In the genomic region with DNA sequence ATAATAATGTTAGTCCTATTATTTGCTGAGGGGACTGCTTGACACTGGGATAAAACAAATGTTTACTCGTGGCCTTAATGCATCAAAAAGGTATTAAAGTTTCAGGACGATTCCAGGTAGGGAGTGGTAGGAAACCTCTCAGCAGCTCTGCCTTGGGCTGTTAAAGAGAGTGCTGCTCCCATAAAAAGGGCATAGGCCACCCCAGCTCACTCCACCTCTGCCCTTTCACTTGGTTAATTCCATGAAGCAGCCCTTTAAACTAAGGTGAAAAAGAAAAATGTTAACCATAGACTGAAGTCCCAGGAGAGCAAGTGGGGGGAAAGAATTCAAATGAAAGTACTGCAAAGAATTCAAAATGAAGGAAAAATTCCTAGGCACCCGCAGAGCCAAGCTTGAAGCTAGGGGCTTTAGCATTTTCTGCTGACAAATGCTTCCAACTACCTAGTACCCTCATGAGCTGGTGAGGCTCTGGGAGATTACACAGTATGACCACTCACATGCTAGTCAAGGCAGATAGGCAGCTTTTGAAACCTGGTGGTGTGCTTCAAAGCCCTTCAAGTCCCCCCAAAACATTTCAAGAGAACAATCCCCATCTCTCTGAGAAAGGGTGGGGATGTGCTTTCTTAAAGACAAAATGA, we compare ENCODE assay signal across 9 cellular contexts.
DNase-seq lines count a peak whose midpoint lies in the region; ATAC-seq and FAIRE-seq lines count a peak whose summit lies in the region.
"Had no signal": no experiment of that assay in that cellular context is flagged by ENCODE, and none has a peak within 500 bp of the region (broad histone marks: within the 10 kb centered on the region; RNA-seq: fewer than 3 reads in every experiment).

No MANE protein-coding gene starts in this region.

- peak overlapping the region; percentile 72 for H3K4me3 Mint-ChIP-seq in central memory CD8-positive, alpha-beta T cell

- H3K36me3 Mint-ChIP-seq in central memory CD8-positive, alpha-beta T cell (ENCODE audit: insufficient read depth) = peaks cover 6% of the 10 kb centered on the region

- peak; percentile 87 for FAIRE-seq in GM19239 (lab: Jason Lieb, UNC)

- DNase-seq in GM19239 (ENCODE audit: insufficient read length, low spot score) (no peak), NCI-H1048 (lab: John Stamatoyannopoulos, UW) (no peak), superior temporal gyrus (ENCODE audit: extremely low spot score) (no peak), NCI-H1930 (lab: John Stamatoyannopoulos, UW) (no peak), NCI-H1092 (lab: John Stamatoyannopoulos, UW) (no peak)
- DNase-seq in central memory CD8-positive, alpha-beta T cell (ENCODE audit: low spot score in 2 of 2) = no peak

- H3K27ac Mint-ChIP-seq in central memory CD8-positive, alpha-beta T cell (ENCODE audit: low read depth) = peak overlapping the region; percentile 91

- peak; percentile 30 for ATAC-seq in HG02943 (IDR thresholded peaks at IDR 0.05; ENCODE audit: low read depth, unreplicated experiment)
- no peak for ATAC-seq in central memory CD8-positive, alpha-beta T cell (replicated peaks; ENCODE audit: extremely low read depth, poor library complexity, severe bottlenecking)

- H3K9ac ChIP-seq in rectal smooth muscle tissue (ENCODE audit: low read length) = no peak overlapping the region
- H3K9ac ChIP-seq: KMS-11 had no signal

- no peaks in the 10 kb centered on the region for H3K27me3 ChIP-seq in rectal smooth muscle tissue (ENCODE audit: control insufficient read depth, insufficient read depth, low read length)

- no peak overlapping the region for H3K4me3 ChIP-seq in rectal smooth muscle tissue (ENCODE audit: low read length)

- peak overlapping the region; percentile 51 for H3K27ac ChIP-seq in rectal smooth muscle tissue (ENCODE audit: low read depth, low read length)
- H3K27ac ChIP-seq: KMS-11 had no signal

- peaks cover 65% of the 10 kb centered on the region for H3K4me1 Mint-ChIP-seq in central memory CD8-positive, alpha-beta T cell

- H3K9me3 Mint-ChIP-seq in central memory CD8-positive, alpha-beta T cell = no peaks in the 10 kb centered on the region

- H3K36me3 ChIP-seq in rectal smooth muscle tissue (ENCODE audit: control insufficient read depth, insufficient read depth, low read length) = no peaks in the 10 kb centered on the region

- no peaks in the 10 kb centered on the region for H3K27me3 Mint-ChIP-seq in central memory CD8-positive, alpha-beta T cell

- H3K4me1 ChIP-seq in rectal smooth muscle tissue (ENCODE audit: control insufficient read depth, insufficient read depth, low read length) = peaks cover 47% of the 10 kb centered on the region
